In the genomic region with DNA sequence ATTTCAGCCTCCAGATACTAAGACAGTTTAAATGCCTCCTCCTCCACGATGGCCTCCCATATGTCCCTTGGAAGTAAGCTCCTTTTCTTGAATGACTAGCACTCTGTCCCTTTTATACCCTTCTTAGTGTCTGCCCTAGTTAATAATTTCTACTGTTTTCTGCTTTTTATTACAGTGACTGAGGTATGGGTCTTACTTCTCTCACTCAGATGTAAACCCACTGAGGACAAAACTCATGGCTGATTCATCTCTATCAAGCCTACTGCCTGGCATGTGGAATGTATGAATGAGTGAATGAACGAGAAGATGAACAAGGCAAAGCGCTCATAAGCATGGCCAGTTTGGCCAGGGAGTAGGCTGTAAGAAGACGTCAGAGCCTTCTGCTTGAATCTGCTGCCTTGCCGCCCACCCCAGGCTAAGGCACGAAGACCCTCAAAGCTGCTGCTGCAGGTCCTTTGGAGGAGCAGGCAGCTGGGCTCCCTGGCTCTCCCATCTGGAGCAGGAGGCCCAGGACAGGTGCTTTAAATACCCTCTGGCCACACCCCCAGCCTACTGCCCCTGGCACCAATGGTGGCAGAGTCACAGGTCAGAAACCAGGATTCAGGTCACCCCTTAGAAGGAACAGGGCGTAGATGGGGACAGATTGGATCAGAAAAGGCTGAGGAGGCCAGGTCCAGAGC, we compare ENCODE assay signal across 19 cellular contexts. TPM values are rescaled to one million over a fixed set of nuclear protein-coding genes. Genes with fewer than 3 reads are reported as not detected.
DNase-seq lines count a peak whose midpoint lies in the region; ATAC-seq, FAIRE-seq and TF ChIP-seq lines count a peak whose summit lies in the region.
"Had no signal": no experiment of that assay in that cellular context is flagged by ENCODE, and none has a peak within 500 bp of the region (broad histone marks: within the 10 kb centered on the region; RNA-seq: fewer than 3 reads in every experiment).

No MANE protein-coding gene starts in this region.

- H3K4me3 ChIP-seq in K562 (no peak overlapping the region), sigmoid colon (no peak overlapping the region)
- H3K4me3 ChIP-seq: SJSA1 had no signal

- H3K27me3 ChIP-seq in K562 (ENCODE audit: control insufficient read depth in 2 of 2, insufficient read depth in 2 of 2, low read length in 2 of 2) (peaks cover 25 to 43% of the 10 kb centered on the region in 2 experiments), sigmoid colon (no peaks in the 10 kb centered on the region)

- no peaks in the 10 kb centered on the region for H4K20me1 ChIP-seq in K562 (replicated peaks; ENCODE audit: control insufficient read depth, insufficient read depth, low read length)

- no peak overlapping the region for H2AFZ ChIP-seq in K562 (ENCODE audit: low read depth, low read length)

- in situ Hi-C loops in K562 (cut with MboI) = loop anchor here (5.0 kb wide), 1 partner anchor 42 kb away; no protein-coding TSS in a partner anchor

- no peaks in the 10 kb centered on the region for H3K79me2 ChIP-seq in K562 (ENCODE audit: control insufficient read depth, insufficient read depth, low read length)

- no peak overlapping the region for H3K4me2 ChIP-seq in K562 (ENCODE audit: insufficient read depth, low read length)

- POLR2A ChIA-PET in K562 (lab: Yijun Ruan, JAX) (interaction anchor here (0.6 to 0.7 kb wide), 2 partner anchors 8 to 85 kb away, joined by 3 read pairs; no protein-coding TSS in a partner anchor), GM10248 (lab: Yijun Ruan, JAX) (no interaction called here)

- DNase-seq in NCI-H82 (lab: John Stamatoyannopoulos, UW) (peak; percentile 8), NCI-H82 treated with DMSO at 0.1 percent for 48 hours (lab: John Stamatoyannopoulos, UW; ENCODE audit: unreplicated experiment) (no peak), K562 (ENCODE audit: extremely low read depth in 1 of 4, low spot score in 3 of 4) (no peak), kidney tubule cell (ENCODE audit: low spot score) (peak; percentile 82), sigmoid colon (peak; percentile 24), GM10248 (ENCODE audit: extremely low spot score) (no peak), GM20000 (ENCODE audit: low spot score) (no peak), amniotic stem cell (lab: John Stamatoyannopoulos, UW) (no peak)
- DNase-seq: CD4-positive, CD25-positive, alpha-beta regulatory T cell; COR-L47; GDM1; GOT3; KG1; NCI-H1105 treated with DMSO at 0.1 percent for 48 hours; NCI-H187; NCI-H2107; NCI-H2227 treated with DMSO at 0.1 percent for 48 hours had no signal

- TF ChIP-seq CTCF in K562 (IDR thresholded peaks at IDR 0.05 in 2 of 3, conservative IDR thresholded peaks at IDR 0.05 in 1 of 3; ENCODE audit: insufficient read depth in 2 of 3, low read depth in 1 of 3, low read length in 3 of 3) (no peak), sigmoid colon (IDR thresholded peaks at IDR 0.05) (no peak), GM10248 (IDR thresholded peaks at IDR 0.05; ENCODE audit: control extremely low read depth, extremely low read depth, low read depth, missing control alignments) (no peak), GM20000 (IDR thresholded peaks at IDR 0.05; ENCODE audit: extremely low read depth, missing control alignments) (no peak)

- no peak for TF ChIP-seq RAD21 in K562 (CRISPR knock-in tag; conservative IDR thresholded peaks at IDR 0.05 in 1 of 2, IDR thresholded peaks at IDR 0.05 in 1 of 2)

- TF ChIP-seq POLR2A in K562 (conservative IDR thresholded peaks at IDR 0.05) (no peak), sigmoid colon (IDR thresholded peaks at IDR 0.05) (no peak)

- H3K4me1 ChIP-seq in K562 (replicated peaks in 1 of 2; ENCODE audit: control insufficient read depth in 2 of 2, insufficient read depth in 2 of 2, low read length in 2 of 2) (peaks cover 0 to 4% of the 10 kb centered on the region in 2 experiments; a peak in 1 of 5 replicates), sigmoid colon (no peaks in the 10 kb centered on the region)
- H3K4me1 ChIP-seq: SJSA1 had no signal

- under 1% methylated on average over 7 of the region's 7 CpGs for WGBS in K562 (ENCODE audit: insufficient coverage, low coverage, missing lambda C conversion rate)
- 73 to 78% methylated on average over 7 of the region's 7 CpGs for WGBS in sigmoid colon, 2 donors

- no peaks in the 10 kb centered on the region for H3K36me3 ChIP-seq in K562 (ENCODE audit: control insufficient read depth, insufficient read depth, low read length)
- no peaks in the 10 kb centered on the region for H3K36me3 ChIP-seq in sigmoid colon
- H3K36me3 ChIP-seq: SJSA1 had no signal

- TF ChIP-seq EP300 in K562 (IDR thresholded peaks at IDR 0.05; ENCODE audit: low read length) (no peak), sigmoid colon (IDR thresholded peaks at IDR 0.05) (no peak)

- CTCF ChIA-PET in K562 (lab: Yijun Ruan, JAX; ENCODE audit: low intra/inter-chr PET ratio) = no interaction called here
- CTCF ChIA-PET in GM10248 (lab: Yijun Ruan, JAX) = interaction anchor here (1.1 to 2.9 kb wide), 2 partner anchors 8 to 296 kb away, joined by 4 to 19 read pairs; no protein-coding TSS in a partner anchor

- H3K9ac ChIP-seq in K562 (ENCODE audit: insufficient read depth in 1 of 2, low read depth in 2 of 2, low read length in 2 of 2) = no peak overlapping the region; a peak in 1 of 4 replicates

- FAIRE-seq in K562 (lab: Jason Lieb, UNC) = no peak

- H3K9me3 ChIP-seq in K562 (replicated peaks; ENCODE audit: control insufficient read depth, insufficient read depth, low read depth, low read length) (no peaks in the 10 kb centered on the region), sigmoid colon (peaks cover 0 to 4% (median 2%) of the 10 kb centered on the region in 4 donors)
- H3K9me3 ChIP-seq: SJSA1 had no signal

- intact Hi-C loops in K562 (cut with micrococcal nuclease) = no loop called here
- intact Hi-C loops in sigmoid colon (cut with DNase I) = no loop called here

- BruUV-seq in K562 (replicated peaks; lab: Mats Ljungman, UMichigan) = no TSS peak

- H3K27ac ChIP-seq in K562 (ENCODE audit: extremely low read depth, low read depth, low read length) (no peak overlapping the region), sigmoid colon (no peak overlapping the region)
- H3K27ac ChIP-seq: 22Rv1, SJSA1 had no signal

- ATAC-seq in K562 = no peak

- no peaks in the 10 kb centered on the region for H3K9me1 ChIP-seq in K562 (ENCODE audit: control insufficient read depth, insufficient read depth, low read length)

RNA-seq across cellular contexts. Expression of gene PGA3, which starts 8.2 kb away (rescaled TPM):
- total RNA-seq in K562 (2011; cell fraction: chromatin; rRNA removed; ENCODE audit: low replicate concordance) = not detected in 2 replicates
- not detected in 2 replicates for total RNA-seq in K562 (2011; cell fraction: nucleolus; rRNA removed)
- not detected in 2 replicates for total RNA-seq in K562 (2011; cell fraction: nucleoplasm; rRNA removed)
- total RNA-seq in K562 (2014; rRNA removed) (0.18 TPM in 1 of 2 replicates, not detected in the other), K562 (2014; rRNA removed; fragmentation: Illumina TruSeq; extraction: Trizol) (0.15 TPM in 1 of 2 replicates, not detected in the other), K562 (2015; rRNA removed; fragmentation: Illumina TruSeq; extraction: Trizol) (not detected in 2 replicates), K562 (2021) (0.18 and 0.51 TPM in 2 replicates), sigmoid colon (1 to 10 TPM in 1 of 4 donors, under 1 TPM in 1, not detected in 2; 0.33 to 2.5 TPM)
- polyA plus RNA-seq in K562 (2011; rRNA removed) (not detected in 2 replicates), K562 (2014; fragmentation: Illumina TruSeq; extraction: Trizol) (not detected in 2 replicates), K562 (2014; fragmentation: Nextera tagmentation; extraction: Ambion mirVana) (not detected), K562 (2014; rRNA removed) (not detected in 2 replicates), sigmoid colon (10 to 100 TPM in 2 of 3 donors, under 1 TPM in 1; 0.06 to 25.2 (median 14.3) TPM)
- polyA plus RNA-seq in K562 (2011; cell fraction: cytosol; rRNA removed) = not detected in 2 replicates
- 0.26 TPM in 1 of 2 replicates, not detected in the other for polyA plus RNA-seq in K562 (2011; cell fraction: nucleus; rRNA removed)
- not detected in 2 replicates for polyA plus RNA-seq in K562 (2012)
- polyA minus RNA-seq in K562 (2011; rRNA and poly(A)+ RNA removed) = not detected in 2 replicates
- not detected in 2 replicates for polyA minus RNA-seq in K562 (2011; cell fraction: cytosol; rRNA and poly(A)+ RNA removed)
- polyA minus RNA-seq in K562 (2011; cell fraction: nucleus; rRNA and poly(A)+ RNA removed) = not detected in 2 replicates
- total RNA-seq: CD4-positive, CD25-positive, alpha-beta regulatory T cell; SJSA1 had no signal
- polyA plus RNA-seq: CD4-positive, CD25-positive, alpha-beta regulatory T cell had no signal

RNA-seq across cellular contexts. Expression of gene PGA4, which starts 27.0 kb away (rescaled TPM):
- total RNA-seq in K562 (2011; cell fraction: chromatin; rRNA removed; ENCODE audit: low replicate concordance) = not detected in 2 replicates
- not detected in 2 replicates for total RNA-seq in K562 (2011; cell fraction: nucleolus; rRNA removed)
- not detected in 2 replicates for total RNA-seq in K562 (2011; cell fraction: nucleoplasm; rRNA removed)
- total RNA-seq in K562 (2014; rRNA removed) (not detected in 2 replicates), K562 (2014; rRNA removed; fragmentation: Illumina TruSeq; extraction: Trizol) (not detected in 2 replicates), K562 (2015; rRNA removed; fragmentation: Illumina TruSeq; extraction: Trizol) (not detected in 2 replicates), K562 (2021) (not detected in 2 replicates), sigmoid colon (1 to 10 TPM in 2 of 4 donors, not detected in 2; 2.5 to 4.3 TPM)
- polyA plus RNA-seq in K562 (2011; rRNA removed) (not detected in 2 replicates), K562 (2014; fragmentation: Illumina TruSeq; extraction: Trizol) (not detected in 2 replicates), K562 (2014; fragmentation: Nextera tagmentation; extraction: Ambion mirVana) (not detected), K562 (2014; rRNA removed) (not detected in 2 replicates), sigmoid colon (10 to 100 TPM in 1 of 3 donors, 1 to 10 TPM in 1, under 1 TPM in 1; 0.26 to 27.6 (median 5.3) TPM)
- polyA plus RNA-seq in K562 (2011; cell fraction: cytosol; rRNA removed) = not detected in 2 replicates
- polyA plus RNA-seq in K562 (2011; cell fraction: nucleus; rRNA removed) = not detected in 2 replicates
- not detected in 2 replicates for polyA plus RNA-seq in K562 (2012)
- polyA minus RNA-seq in K562 (2011; rRNA and poly(A)+ RNA removed) = not detected in 2 replicates
- polyA minus RNA-seq in K562 (2011; cell fraction: cytosol; rRNA and poly(A)+ RNA removed) = not detected in 2 replicates
- not detected in 2 replicates for polyA minus RNA-seq in K562 (2011; cell fraction: nucleus; rRNA and poly(A)+ RNA removed)
- total RNA-seq: CD4-positive, CD25-positive, alpha-beta regulatory T cell; SJSA1 had no signal
- polyA plus RNA-seq: CD4-positive, CD25-positive, alpha-beta regulatory T cell had no signal

RNA-seq across cellular contexts. Expression of gene VPS37C, which starts 33.9 kb away (rescaled TPM):
- total RNA-seq in K562 (2011; cell fraction: chromatin; rRNA removed; ENCODE audit: low replicate concordance) = 39.7 and 60.4 TPM in 2 replicates
- 29.2 and 34.2 TPM in 2 replicates for total RNA-seq in K562 (2011; cell fraction: nucleolus; rRNA removed)
- 49.8 and 67.2 TPM in 2 replicates for total RNA-seq in K562 (2011; cell fraction: nucleoplasm; rRNA removed)
- total RNA-seq in K562 (2014; rRNA removed) = 12.4 and 17.3 TPM in 2 replicates
- total RNA-seq in K562 (2014; rRNA removed; fragmentation: Illumina TruSeq; extraction: Trizol) = 6.7 and 7.1 TPM in 2 replicates
- total RNA-seq in K562 (2015; rRNA removed; fragmentation: Illumina TruSeq; extraction: Trizol) = 10.7 and 10.8 TPM in 2 replicates
- total RNA-seq in K562 (2021) = 23.9 and 29.8 TPM in 2 replicates
- 11.5 and 15.1 TPM in 2 replicates for polyA plus RNA-seq in K562 (2011; rRNA removed)
- polyA plus RNA-seq in K562 (2011; cell fraction: cytosol; rRNA removed) = 11.9 and 17.4 TPM in 2 replicates
- polyA plus RNA-seq in K562 (2011; cell fraction: nucleus; rRNA removed) = 21.3 and 30.6 TPM in 2 replicates
- polyA plus RNA-seq in K562 (2012) = 15.8 and 22.0 TPM in 2 replicates
- 12.8 and 17.1 TPM in 2 replicates for polyA plus RNA-seq in K562 (2014; fragmentation: Illumina TruSeq; extraction: Trizol)
- polyA plus RNA-seq in K562 (2014; fragmentation: Nextera tagmentation; extraction: Ambion mirVana) = under 1 TPM; 0.62 to 0.96 TPM
- polyA plus RNA-seq in K562 (2014; rRNA removed) = 16.4 and 18.2 TPM in 2 replicates
- 7.0 and 7.7 TPM in 2 replicates for polyA minus RNA-seq in K562 (2011; rRNA and poly(A)+ RNA removed)
- polyA minus RNA-seq in K562 (2011; cell fraction: cytosol; rRNA and poly(A)+ RNA removed) = 8.0 and 9.2 TPM in 2 replicates
- 9.4 and 13.2 TPM in 2 replicates for polyA minus RNA-seq in K562 (2011; cell fraction: nucleus; rRNA and poly(A)+ RNA removed)
- total RNA-seq in sigmoid colon = 10 to 100 TPM in 3 of 4 donors, 1 to 10 TPM in 1; 8.6 to 25.4 (median 18.5) TPM
- 10 to 100 TPM; 16.9 to 19.3 (median 18.6) TPM for polyA plus RNA-seq in sigmoid colon

RNA-seq across cellular contexts. Expression of gene PGA5, which starts 45.8 kb away (rescaled TPM):
- not detected in 2 replicates for total RNA-seq in K562 (2011; cell fraction: chromatin; rRNA removed; ENCODE audit: low replicate concordance)
- total RNA-seq in K562 (2011; cell fraction: nucleolus; rRNA removed) = not detected in 2 replicates
- total RNA-seq in K562 (2011; cell fraction: nucleoplasm; rRNA removed) = not detected in 2 replicates
- not detected in 2 replicates for total RNA-seq in K562 (2014; rRNA removed)
- total RNA-seq in K562 (2014; rRNA removed; fragmentation: Illumina TruSeq; extraction: Trizol) = not detected in 2 replicates
- not detected in 2 replicates for total RNA-seq in K562 (2015; rRNA removed; fragmentation: Illumina TruSeq; extraction: Trizol)
- total RNA-seq in K562 (2021) = not detected in 2 replicates
- not detected in 2 replicates for polyA plus RNA-seq in K562 (2011; rRNA removed)
- not detected in 2 replicates for polyA plus RNA-seq in K562 (2011; cell fraction: cytosol; rRNA removed)
- 0.20 TPM in 1 of 2 replicates, not detected in the other for polyA plus RNA-seq in K562 (2011; cell fraction: nucleus; rRNA removed)
- polyA plus RNA-seq in K562 (2012) = not detected in 2 replicates
- polyA plus RNA-seq in K562 (2014; fragmentation: Illumina TruSeq; extraction: Trizol) = not detected in 2 replicates
- not detected for polyA plus RNA-seq in K562 (2014; fragmentation: Nextera tagmentation; extraction: Ambion mirVana)
- not detected in 2 replicates for polyA plus RNA-seq in K562 (2014; rRNA removed)
- polyA minus RNA-seq in K562 (2011; rRNA and poly(A)+ RNA removed) = not detected in 2 replicates
- polyA minus RNA-seq in K562 (2011; cell fraction: cytosol; rRNA and poly(A)+ RNA removed) = not detected in 2 replicates
- polyA minus RNA-seq in K562 (2011; cell fraction: nucleus; rRNA and poly(A)+ RNA removed) = not detected in 2 replicates
- 1 to 10 TPM in 1 of 4 donors, not detected in 3; 2.1 TPM for total RNA-seq in sigmoid colon
- polyA plus RNA-seq in sigmoid colon = 1 to 10 TPM in 2 of 3 donors, not detected in 1; 1.2 to 1.8 TPM
- total RNA-seq: CD4-positive, CD25-positive, alpha-beta regulatory T cell; SJSA1 had no signal
- polyA plus RNA-seq: CD4-positive, CD25-positive, alpha-beta regulatory T cell had no signal

Comparison
In these comparisons a context has a peak if more than half of its experiments do, and no peak if none do; other contexts are left out.
1. DNase-seq: peak in NCI-H82 (single experiment), kidney tubule cell (single experiment) and sigmoid colon (single experiment); none in NCI-H82 treated with DMSO at 0.1 percent for 48 hours (single experiment), K562 (0 of 4), GM10248 (single experiment), GM20000 (single experiment) and amniotic stem cell (single experiment).